8 cellular contexts compared by ENCODE assay signal in genomic region chr9:71819115-71819739, GRCh38. TPM values are rescaled to one million over a fixed set of nuclear protein-coding genes. Genes with fewer than 3 reads are reported as not detected.
A peak's percentile ranks its signal among the peaks of the same experiment; 100 is the strongest.
DNase-seq lines count a peak whose midpoint lies in the region; ATAC-seq, FAIRE-seq and TF ChIP-seq lines count a peak whose summit lies in the region.

No MANE protein-coding gene starts in this region.

- TF ChIP-seq POLR2A in esophagus muscularis mucosa (IDR thresholded peaks at IDR 0.05; ENCODE audit: low read depth) (no peak), ovary (IDR thresholded peaks at IDR 0.05) (no peak)

- TF ChIP-seq CTCF in D721Med (IDR thresholded peaks at IDR 0.05; ENCODE audit: insufficient read depth, missing control alignments) (peak; percentile 70), esophagus muscularis mucosa (IDR thresholded peaks at IDR 0.05) (peak; percentile 56 to 76 (median 69)), ovary (IDR thresholded peaks at IDR 0.05) (peak; percentile 59 to 66 (median 63))

- H3K27ac ChIP-seq in esophagus muscularis mucosa (replicated peaks in 1 of 4), result no peak overlapping the region
- no peak overlapping the region for H3K27ac ChIP-seq in ovary

- DNase-seq in D721Med (ENCODE audit: insufficient read length, low spot score) (no peak), HT-29 (ENCODE audit: low spot score) (peak; percentile 73), esophagus muscularis mucosa (ENCODE audit: extremely low spot score) (no peak), ovary (peak in 4 of 5 donors; percentile 24 to 47 (median 30)), pons (ENCODE audit: low spot score) (no peak)
- DNase-seq in activated CD4-positive, alpha-beta T cell treated with anti-CD3 and anti-CD28 coated beads for 1 hour, result peak; percentile 16

- TF ChIP-seq EP300 in esophagus muscularis mucosa (IDR thresholded peaks at IDR 0.05), result no peak
- TF ChIP-seq EP300 in ovary (IDR thresholded peaks at IDR 0.05), result no peak

- H3K4me1 ChIP-seq in esophagus muscularis mucosa, result no peaks in the 10 kb centered on the region
- peaks cover 9% of the 10 kb centered on the region for H3K4me1 ChIP-seq in ovary (ENCODE audit: insufficient read depth)

- H3K36me3 ChIP-seq in esophagus muscularis mucosa, result no peaks in the 10 kb centered on the region
- no peaks in the 10 kb centered on the region for H3K36me3 ChIP-seq in ovary

- H3K27me3 ChIP-seq in esophagus muscularis mucosa, result no peaks in the 10 kb centered on the region
- no peaks in the 10 kb centered on the region for H3K27me3 ChIP-seq in ovary

- H3K9me3 ChIP-seq in esophagus muscularis mucosa (no peaks in the 10 kb centered on the region), ovary (no peaks in the 10 kb centered on the region)

- WGBS in esophagus muscularis mucosa, result 86% methylated on average over 8 of the region's 8 CpGs
- WGBS in ovary, 3 donors, result 80 to 83% (median 81%) methylated on average over 8 of the region's 8 CpGs

- H3K4me3 ChIP-seq in esophagus muscularis mucosa (no peak overlapping the region), ovary (no peak overlapping the region)

- no peak for FAIRE-seq in D721Med (lab: Jason Lieb, UNC)

- ATAC-seq in HG02588 (IDR thresholded peaks at IDR 0.05; ENCODE audit: unreplicated experiment), result no peak
- no peak for ATAC-seq in GM18858 (IDR thresholded peaks at IDR 0.05; ENCODE audit: unreplicated experiment)

- intact Hi-C loops in esophagus muscularis mucosa (cut with DNase I), result loop anchor here (5.0 kb wide), 2 partner anchors 212 to 532 kb away; no protein-coding TSS in a partner anchor
- intact Hi-C loops in ovary (cut with DNase I), result loop anchor here in 2 of 4 donors (10.0 kb wide), 2 partner anchors 196 to 534 kb away; no protein-coding TSS in a partner anchor

RNA-seq across cellular contexts. Expression of gene CEMIP2, which starts 50.9 kb away (rescaled TPM):
- total RNA-seq in HT-29 (2014; rRNA removed; shearing (Covaris generic)), result 71.6 and 102 TPM in 2 replicates
- total RNA-seq in esophagus muscularis mucosa, result 100 to 1,000 TPM in 1 of 4 donors, 10 to 100 TPM in 3; 18.5 to 144 (median 26.8) TPM
- total RNA-seq in ovary, result 10 to 100 TPM in 5 of 7 donors, 1 to 10 TPM in 2; 7.6 to 91.3 (median 11.2) TPM
- 10 to 100 TPM in 1 of 2 donors, 1 to 10 TPM in 1; 6.3 to 11.0 TPM for polyA plus RNA-seq in ovary

Comparison
In these comparisons a context has a peak if more than half of its experiments do, and no peak if none do; other contexts are left out.
1. DNase-seq: peak in HT-29 (single experiment), activated CD4-positive, alpha-beta T cell treated with anti-CD3 and anti-CD28 coated beads for 1 hour (single experiment) and ovary (4 of 5); none in D721Med (single experiment), esophagus muscularis mucosa (single experiment) and pons (single experiment).
2. Peak in every context shown above with its lines, with median percentiles within 50 percentile points of each other: CTCF ChIP-seq.